33 cellular contexts compared by ENCODE assay signal in genomic region chr2:40666438-40666837, GRCh38.
A peak's percentile ranks its signal among the peaks of the same experiment; 100 is the strongest.
DNase-seq lines count a peak whose midpoint lies in the region; ATAC-seq and TF ChIP-seq lines count a peak whose summit lies in the region.
"Had no signal": no experiment of that assay in that cellular context is flagged by ENCODE, and none has a peak within 500 bp of the region (broad histone marks: within the 10 kb centered on the region; RNA-seq: fewer than 3 reads in every experiment).

No MANE protein-coding gene starts in this region.

- DNase-seq in AG09309 (ENCODE audit: low read depth) (peak; percentile 63), HEK293T (ENCODE audit: extremely low spot score) (peak; percentile 58), skeletal muscle cell (ENCODE audit: low read depth) (peak; percentile 20), NCI-H345 (lab: John Stamatoyannopoulos, UW) (no peak), DMS79 treated with DMSO at 0.1 percent for 48 hours (lab: John Stamatoyannopoulos, UW) (no peak)
- DNase-seq in activated naive CD4-positive, alpha-beta T cell treated with anti-CD3 and anti-CD28 coated beads, Interleukin-2, amount 50 U/mL, for 16 hours: no peak
- no peak for DNase-seq in stimulated activated CD4-positive, alpha-beta T cell treated with anti-CD3 and anti-CD28 coated beads, Interleukin-4, amount 100 ng/mL, for 1 hour
- DNase-seq: activated CD4-positive, alpha-beta T cell treated with anti-CD3 and anti-CD28 coated beads for 4 hours; colonic mucosa; effector memory CD8-positive, alpha-beta T cell; erythroblast; foreskin melanocyte; kidney glomerular epithelial cell; lower lobe of right lung; naive thymus-derived CD8-positive, alpha-beta T cell; NCI-H1048; NCI-H1694 treated with DMSO at 0.1 percent for 48 hours; NCI-H2171; NCI-H510A treated with DMSO at 0.1 percent for 48 hours; nucleus accumbens; psoas muscle; small intestine; stimulated activated naive CD4-positive, alpha-beta T cell treated with Interleukin-2 at 50 U/mL for 16 hours; WERI-Rb-1 had no signal

- no peaks in the 10 kb centered on the region for H3K27me3 ChIP-seq in gastroesophageal sphincter
- H3K27me3 ChIP-seq: ascending aorta, BLaER1, colonic mucosa, SJSA1, suprapubic skin had no signal

- H3K27ac ChIP-seq in gastroesophageal sphincter: peak overlapping the region in 3 of 4 donors; percentile 1 to 36 (median 30)
- H3K27ac ChIP-seq: A549, BLaER1, colonic mucosa, lower lobe of right lung, psoas muscle, RWPE1, SJSA1, suprapubic skin, WERI-Rb-1 had no signal

- TF ChIP-seq CTCF in AG09309 (IDR thresholded peaks at IDR 0.05; ENCODE audit: control insufficient read depth, insufficient read depth, low read depth, low read length, missing control alignments) (no peak), gastroesophageal sphincter (IDR thresholded peaks at IDR 0.05) (no peak)

- TF ChIP-seq EP300 in gastroesophageal sphincter (IDR thresholded peaks at IDR 0.05): no peak

- peaks cover 0 to 24% (median 4%) of the 10 kb centered on the region in 3 donors for H3K4me1 ChIP-seq in gastroesophageal sphincter
- H3K4me1 ChIP-seq: A549, BLaER1, colonic mucosa, lower lobe of right lung, psoas muscle, SJSA1 had no signal

- H3K9me3 ChIP-seq in gastroesophageal sphincter: no peaks in the 10 kb centered on the region
- H3K9me3 ChIP-seq: A549, ascending aorta, BLaER1, colonic mucosa, lower lobe of right lung, psoas muscle, SJSA1, suprapubic skin had no signal

- CTCF ChIA-PET in HEK293T (lab: Yijun Ruan, JAX): no interaction called here

- TF ChIP-seq POLR2A in gastroesophageal sphincter (IDR thresholded peaks at IDR 0.05): no peak

- no peaks in the 10 kb centered on the region for H3K36me3 ChIP-seq in gastroesophageal sphincter
- H3K36me3 ChIP-seq: ascending aorta, BLaER1, colonic mucosa, lower lobe of right lung, SJSA1, suprapubic skin, WERI-Rb-1 had no signal

- peak; percentile 60 for ATAC-seq in gastroesophageal sphincter
- ATAC-seq: A549; activated T-helper 17 cell treated with anti-CD3 and anti-CD28 coated beads, Interleukin-2, amount 50 U/mL, for 72 hours; effector memory CD8-positive, alpha-beta T cell; HCT116; lower lobe of right lung; naive thymus-derived CD8-positive, alpha-beta T cell; psoas muscle had no signal

- WGBS in gastroesophageal sphincter (ENCODE audit: low coverage in 1 of 2), 2 donors: 23 to 38% methylated on average over 4 of the region's 4 CpGs

- POLR2A ChIA-PET in HEK293T (lab: Yijun Ruan, JAX): no interaction called here

- H3K4me3 ChIP-seq in AG09309 (ENCODE audit: control insufficient read depth, low read depth, low read length): no peak overlapping the region
- no peak overlapping the region for H3K4me3 ChIP-seq in gastroesophageal sphincter
- no peak overlapping the region for H3K4me3 ChIP-seq in skeletal muscle cell (ENCODE audit: low read depth, low read length)
- H3K4me3 ChIP-seq: A549, ascending aorta, BLaER1, colonic mucosa, lower lobe of right lung, psoas muscle, SJSA1, suprapubic skin had no signal

TF ChIP-seq in HEK293T, 16 proteins besides CTCF, POLR2A, EP300 and RAD21:
- TF ChIP-seq FOXK2 (IDR thresholded peaks at IDR 0.05) (peak; percentile 75; the same call in 1 of the 2 replicates), NFRKB (IDR thresholded peaks at IDR 0.05) (no peak), HDGF (IDR thresholded peaks at IDR 0.05; ENCODE audit: borderline replicate concordance) (no peak), FOXM1 (IDR thresholded peaks at IDR 0.05; ENCODE audit: borderline replicate concordance) (peak; percentile 69; the same call in 1 of the 2 replicates), BHLHE40 (IDR thresholded peaks at IDR 0.05; ENCODE audit: borderline replicate concordance) (no peak; the same call in 1 of the 2 replicates), ELF4 (IDR thresholded peaks at IDR 0.05) (0 out of 2 replicates have a peak, but pooled peaks have one; percentile 10), TARDBP (IDR thresholded peaks at IDR 0.05) (peak; percentile 70; the same call in 1 of the 2 replicates), ZNF384 (IDR thresholded peaks at IDR 0.05) (peak; percentile 73), PKNOX1 (IDR thresholded peaks at IDR 0.05) (peak; percentile 97), SP1 (IDR thresholded peaks at IDR 0.05) (no peak), SUZ12 (IDR thresholded peaks at IDR 0.05) (no peak), ARNT (IDR thresholded peaks at IDR 0.05) (peak; percentile 91), LEF1 (IDR thresholded peaks at IDR 0.05; ENCODE audit: borderline replicate concordance) (peak; percentile 98), FOXA1 (IDR thresholded peaks at IDR 0.05) (no peak), CTBP1 (IDR thresholded peaks at IDR 0.05; ENCODE audit: borderline replicate concordance) (peak; percentile 100), L3MBTL2 (conservative IDR thresholded peaks at IDR 0.05) (no peak)

Comparison
In these comparisons a context has a peak if more than half of its experiments do, and no peak if none do; other contexts are left out.
1. DNase-seq: peak in AG09309 (single experiment), HEK293T (single experiment) and skeletal muscle cell (single experiment); none in NCI-H345 (single experiment), DMS79 treated with DMSO at 0.1 percent for 48 hours (single experiment), activated naive CD4-positive, alpha-beta T cell treated with anti-CD3 and anti-CD28 coated beads, Interleukin-2, amount 50 U/mL, for 16 hours (single experiment) and stimulated activated CD4-positive, alpha-beta T cell treated with anti-CD3 and anti-CD28 coated beads, Interleukin-4, amount 100 ng/mL, for 1 hour (single experiment).